2 cellular contexts compared by ENCODE assay signal in genomic region chr9:133083688-133084087, GRCh38. TPM values are rescaled to one million over a fixed set of nuclear protein-coding genes. Genes with fewer than 3 reads are reported as not detected.
"Had no signal": no experiment of that assay in that cellular context is flagged by ENCODE, and none has a peak within 500 bp of the region (broad histone marks: within the 10 kb centered on the region; RNA-seq: fewer than 3 reads in every experiment).

No MANE protein-coding gene starts in this region.

RNA-seq across cellular contexts. Expression of gene CEL, which starts 21.9 kb away (rescaled TPM):
- total RNA-seq: skeletal muscle tissue had no signal
- polyA plus RNA-seq: naive thymus-derived CD4-positive, alpha-beta T cell had no signal
